10 cellular contexts compared by ENCODE assay signal in the genomic region with DNA sequence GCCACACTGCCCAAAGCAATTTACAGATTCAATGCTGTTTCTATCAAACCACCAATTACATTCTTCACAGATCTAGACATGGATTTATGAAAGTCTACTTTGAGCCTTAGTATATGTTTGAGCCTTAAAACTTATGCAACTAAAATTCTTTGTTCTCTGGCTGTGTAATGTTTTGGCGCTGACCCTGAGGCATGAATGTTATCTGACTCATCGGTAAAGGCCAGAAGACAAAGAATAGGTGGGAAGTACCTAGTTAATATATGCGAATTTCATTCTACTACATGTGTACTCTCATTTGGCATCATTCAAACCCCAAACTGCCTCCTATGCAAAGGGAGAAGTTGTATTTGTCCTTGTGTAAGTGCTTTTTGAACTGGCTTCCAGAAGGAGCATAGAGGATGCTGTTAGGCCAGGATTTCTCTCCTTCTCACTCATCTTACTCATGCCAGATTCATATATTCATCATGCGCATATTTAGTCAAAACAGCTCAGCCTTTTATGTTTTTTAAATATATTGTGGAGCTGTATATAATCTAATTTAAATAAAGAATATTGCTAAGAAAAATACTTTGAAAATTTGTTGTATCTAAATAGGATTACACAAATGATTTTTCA.
A peak's percentile ranks its signal among the peaks of the same experiment; 100 is the strongest.
DNase-seq lines count a peak whose midpoint lies in the region; ATAC-seq and TF ChIP-seq lines count a peak whose summit lies in the region.
"Had no signal": no experiment of that assay in that cellular context is flagged by ENCODE, and none has a peak within 500 bp of the region (broad histone marks: within the 10 kb centered on the region; RNA-seq: fewer than 3 reads in every experiment).

No MANE protein-coding gene starts in this region.

- H3K36me3 ChIP-seq in PC-9 (ENCODE audit: low read depth): no peaks in the 10 kb centered on the region

- ATAC-seq in GM21723 (IDR thresholded peaks at IDR 0.05; ENCODE audit: unreplicated experiment): peak; percentile 43
- no peak for ATAC-seq in HG03460 (IDR thresholded peaks at IDR 0.05; ENCODE audit: unreplicated experiment)

- POLR2A ChIA-PET in PC-9 (lab: Charles Lee; ENCODE audit: unreplicated experiment): no interaction called here

- no peaks in the 10 kb centered on the region for H3K79me2 ChIP-seq in PC-9 (ENCODE audit: low read depth)

- H3F3A ChIP-seq in PC-9 (ENCODE audit: insufficient read depth, low read depth): no peaks in the 10 kb centered on the region; the same call in 1 of the 2 replicates

- no peak overlapping the region for H3K27ac ChIP-seq in PC-9

- intact Hi-C loops in PC-9 (cut with micrococcal nuclease; ENCODE audit: unreplicated experiment): no loop called here
- intact Hi-C loops in cardiac septum (cut with DNase I): no loop called here

- BruUV-seq in PC-9 (replicated peaks; lab: Mats Ljungman, UMichigan): no TSS peak

- H2AFZ ChIP-seq in PC-9: no peak overlapping the region

- H3K27me3 ChIP-seq in PC-9 (ENCODE audit: insufficient read depth, low read depth): no peaks in the 10 kb centered on the region

- H3K4me3 ChIP-seq in AG10803 (ENCODE audit: low read length) (no peak overlapping the region), PC-9 (no peak overlapping the region), fibroblast of the aortic adventitia (ENCODE audit: low read depth, low read length) (no peak overlapping the region)

- CTCF ChIA-PET in PC-9 (lab: Charles Lee): no interaction called here

- H3K9me2 ChIP-seq in PC-9 (ENCODE audit: insufficient read depth): no peaks in the 10 kb centered on the region

- peaks cover 3% of the 10 kb centered on the region; the same call in 1 of the 2 replicates for H3K9me3 ChIP-seq in PC-9 (ENCODE audit: insufficient read depth, low read depth)

- peaks cover 12% of the 10 kb centered on the region for H3K4me1 ChIP-seq in PC-9 (replicated peaks; ENCODE audit: insufficient read depth)

- no peak for TF ChIP-seq CTCF in AG10803 (conservative IDR thresholded peaks at IDR 0.05; ENCODE audit: low read length)
- no peak for TF ChIP-seq CTCF in PC-9 (conservative IDR thresholded peaks at IDR 0.05)
- TF ChIP-seq CTCF in fibroblast of the aortic adventitia (IDR thresholded peaks at IDR 0.05; ENCODE audit: insufficient read depth, low read length): no peak

- DNase-seq in AG10803 (ENCODE audit: low read depth) (peak; percentile 45), PC-9 (peak; percentile 41 to 87), fibroblast of the aortic adventitia (ENCODE audit: low read depth) (peak; percentile 82), NCI-H526 treated with DMSO at 0.1 percent for 48 hours (lab: John Stamatoyannopoulos, UW) (no peak), cardiac septum (ENCODE audit: low spot score) (no peak), UCSD-AML1 (lab: John Stamatoyannopoulos, UW; ENCODE audit: unreplicated experiment) (no peak)
- DNase-seq: activated CD4-positive, CD25-positive, alpha-beta regulatory T cell treated with anti-CD3 and anti-CD28 coated beads, Interleukin-2, amount 50 U/mL, for 72 hours; NCI-H510A treated with DMSO at 0.1 percent for 48 hours had no signal

- H4K20me1 ChIP-seq in PC-9 (ENCODE audit: insufficient read depth): no peaks in the 10 kb centered on the region

- no peak overlapping the region for H3K4me2 ChIP-seq in PC-9

Comparison
In these comparisons a context has a peak if more than half of its experiments do, and no peak if none do; other contexts are left out.
1. DNase-seq: peak in AG10803 (single experiment), PC-9 (2 of 2) and fibroblast of the aortic adventitia (single experiment); none in NCI-H526 treated with DMSO at 0.1 percent for 48 hours (single experiment), cardiac septum (single experiment) and UCSD-AML1 (single experiment).